ENCODE assay signal across 21 cellular contexts in genomic region chr7:76089865-76090495, GRCh38. TPM values are rescaled to one million over a fixed set of nuclear protein-coding genes. Genes with fewer than 3 reads are reported as not detected.
A peak's percentile ranks its signal among the peaks of the same experiment; 100 is the strongest.
DNase-seq lines count a peak whose midpoint lies in the region; ATAC-seq, FAIRE-seq and TF ChIP-seq lines count a peak whose summit lies in the region.
"Had no signal": no experiment of that assay in that cellular context is flagged by ENCODE, and none has a peak within 500 bp of the region (broad histone marks: within the 10 kb centered on the region; RNA-seq: fewer than 3 reads in every experiment).

No MANE protein-coding gene starts in this region.

- no peaks in the 10 kb centered on the region for H3K9me2 ChIP-seq in PC-9 (ENCODE audit: insufficient read depth)
- H3K9me2 ChIP-seq: SK-N-SH had no signal

- H3K4me3 Mint-ChIP-seq in Calu3 (ENCODE audit: low read depth, unreplicated experiment) (no peak overlapping the region), WTC11 (no peak overlapping the region)
- H3K4me3 Mint-ChIP-seq: activated CD8-positive, alpha-beta T cell treated with anti-CD3 and anti-CD28 coated beads for 36 hours; activated T-helper 1 cell treated with anti-CD3 and anti-CD28 coated beads, Interleukin-12 subunit alpha, Interleukin-12 subunit beta, Interleukin-2, Interleukin-4 antibody, amounts not matched to agents 30 ng/mL and 10 ng/mL and 1 ng/mL, durations not matched to agents 14 hours and 24 hours and 36 hours; natural killer cell had no signal

- H3K27ac ChIP-seq in PC-9 (peak overlapping the region; percentile 96), parathyroid adenoma (no peak overlapping the region)
- no peak overlapping the region for H3K27ac ChIP-seq in effector memory CD4-positive, alpha-beta T cell (ENCODE audit: insufficient read depth, low read length, poor library complexity, severe bottlenecking)
- H3K27ac ChIP-seq: adrenal gland, gastroesophageal sphincter had no signal

- no peak for ATAC-seq in WTC11
- ATAC-seq: activated CD8-positive, alpha-beta T cell treated with anti-CD3 and anti-CD28 coated beads for 36 hours; gastroesophageal sphincter; natural killer cell had no signal

- H3K9me3 Mint-ChIP-seq in Calu3 (ENCODE audit: low read depth, unreplicated experiment) (no peaks in the 10 kb centered on the region), WTC11 (no peaks in the 10 kb centered on the region)
- H3K9me3 Mint-ChIP-seq: activated CD8-positive, alpha-beta T cell treated with anti-CD3 and anti-CD28 coated beads for 36 hours; activated T-helper 1 cell treated with anti-CD3 and anti-CD28 coated beads, Interleukin-12 subunit alpha, Interleukin-12 subunit beta, Interleukin-2, Interleukin-4 antibody, amounts not matched to agents 30 ng/mL and 10 ng/mL and 1 ng/mL, durations not matched to agents 14 hours and 24 hours and 36 hours; natural killer cell had no signal

- POLR2A ChIA-PET in PC-9 (lab: Charles Lee; ENCODE audit: unreplicated experiment) = interaction anchor here (0.7 kb wide), 2 partner anchors 19 to 42 kb away, joined by 3 to 8 read pairs; partner anchors contain the start of genes MDH2 and STYXL1
- POLR2A ChIA-PET in WTC11 (lab: Charles Lee) = no interaction called here

- H3K36me3 ChIP-seq in PC-9 (ENCODE audit: low read depth) (no peaks in the 10 kb centered on the region), bronchial epithelial cell (ENCODE audit: control insufficient read depth, insufficient read depth, low read length) (no peaks in the 10 kb centered on the region), parathyroid adenoma (ENCODE audit: control insufficient read depth, insufficient read depth, low read length) (no peaks in the 10 kb centered on the region)
- H3K36me3 ChIP-seq in effector memory CD4-positive, alpha-beta T cell (ENCODE audit: control insufficient read depth, insufficient read depth, low read length) = no peaks in the 10 kb centered on the region
- H3K36me3 ChIP-seq: adrenal gland, gastroesophageal sphincter, HAP-1 had no signal

- H3F3A ChIP-seq in PC-9 (ENCODE audit: insufficient read depth, low read depth) = peaks cover 52% of the 10 kb centered on the region

- no peaks in the 10 kb centered on the region for H3K36me3 Mint-ChIP-seq in Calu3 (ENCODE audit: insufficient read depth, unreplicated experiment)
- H3K36me3 Mint-ChIP-seq in WTC11 = no peaks in the 10 kb centered on the region
- H3K36me3 Mint-ChIP-seq: natural killer cell had no signal

- H3K4me2 ChIP-seq in PC-9 (peak overlapping the region; percentile 84), parathyroid adenoma (ENCODE audit: low read length) (no peak overlapping the region)
- H3K4me2 ChIP-seq: SK-N-SH had no signal

- no peak overlapping the region for H2AFZ ChIP-seq in PC-9
- peak overlapping the region; percentile 34 for H2AFZ ChIP-seq in parathyroid adenoma

- H3K4me3 ChIP-seq in PC-9 (peak overlapping the region; percentile 30; the same call in 1 of the 2 replicates), bronchial epithelial cell (ENCODE audit: low read depth, low read length) (no peak overlapping the region), parathyroid adenoma (ENCODE audit: low read depth, low read length) (no peak overlapping the region)
- H3K4me3 ChIP-seq in effector memory CD4-positive, alpha-beta T cell (ENCODE audit: insufficient read depth, low read depth, low read length, poor library complexity, severe bottlenecking) = no peak overlapping the region
- H3K4me3 ChIP-seq: adrenal gland, gastroesophageal sphincter, HAP-1 had no signal

- DNase-seq in Calu3 (peak; percentile 60), PC-9 (peak; percentile 86 to 94), bronchial epithelial cell (ENCODE audit: low read depth) (peak; percentile 78), WTC11 (ENCODE audit: low spot score) (no peak)
- no peak for DNase-seq in activated CD4-positive, alpha-beta T cell treated with anti-CD3 and anti-CD28 coated beads for 48 hours
- DNase-seq in effector memory CD4-positive, alpha-beta T cell = no peak
- no peak for DNase-seq in effector CD8-positive, alpha-beta T cell (lab: John Stamatoyannopoulos, UW)
- DNase-seq: activated CD8-positive, alpha-beta T cell treated with anti-CD3 and anti-CD28 coated beads for 36 hours; adrenal gland; AML-193; cerebellar nuclear complex; natural killer cell; NCI-H187 treated with DMSO at 0.1 percent for 48 hours; NCI-H69; SK-N-SH had no signal

- intact Hi-C loops in Calu3 (cut with micrococcal nuclease; ENCODE audit: unreplicated experiment) (no loop called here), PC-9 (cut with micrococcal nuclease; ENCODE audit: unreplicated experiment) (loop anchor here (1.0 to 5.0 kb wide), 3 partner anchors 19 to 202 kb away; no protein-coding TSS in a partner anchor)

- H3K4me1 ChIP-seq in PC-9 (replicated peaks; ENCODE audit: insufficient read depth) (peaks cover 73% of the 10 kb centered on the region), parathyroid adenoma (peaks cover 3% of the 10 kb centered on the region)
- H3K4me1 ChIP-seq in effector memory CD4-positive, alpha-beta T cell (ENCODE audit: control insufficient read depth, insufficient read depth, low read length, poor library complexity, severe bottlenecking) = no peaks in the 10 kb centered on the region
- H3K4me1 ChIP-seq: adrenal gland, gastroesophageal sphincter, HAP-1 had no signal

- TF ChIP-seq CTCF in Calu3 (IDR thresholded peaks at IDR 0.05; ENCODE audit: unreplicated experiment) (no peak), PC-9 (conservative IDR thresholded peaks at IDR 0.05) (no peak), bronchial epithelial cell (IDR thresholded peaks at IDR 0.05; ENCODE audit: insufficient read depth, low read length, severe bottlenecking) (no peak), parathyroid adenoma (IDR thresholded peaks at IDR 0.05) (no peak), WTC11 (IDR thresholded peaks at IDR 0.05) (no peak)

- H3K27ac Mint-ChIP-seq in Calu3 (ENCODE audit: unreplicated experiment) (peak overlapping the region; percentile 76), WTC11 (no peak overlapping the region)
- H3K27ac Mint-ChIP-seq: activated CD8-positive, alpha-beta T cell treated with anti-CD3 and anti-CD28 coated beads for 36 hours; activated T-helper 1 cell treated with anti-CD3 and anti-CD28 coated beads, Interleukin-12 subunit alpha, Interleukin-12 subunit beta, Interleukin-2, Interleukin-4 antibody, amounts not matched to agents 30 ng/mL and 10 ng/mL and 1 ng/mL, durations not matched to agents 14 hours and 24 hours and 36 hours; natural killer cell had no signal

- no peak overlapping the region for H3K9ac ChIP-seq in parathyroid adenoma
- H3K9ac ChIP-seq: SK-N-SH had no signal

- peaks cover 34% of the 10 kb centered on the region for H3K4me1 Mint-ChIP-seq in Calu3 (ENCODE audit: low read depth, unreplicated experiment)
- peaks cover 2% of the 10 kb centered on the region; the same call in 1 of the 2 replicates for H3K4me1 Mint-ChIP-seq in WTC11
- H3K4me1 Mint-ChIP-seq: natural killer cell had no signal

- H4K20me1 ChIP-seq in PC-9 (ENCODE audit: insufficient read depth) = no peaks in the 10 kb centered on the region

- no peaks in the 10 kb centered on the region for H3K27me3 Mint-ChIP-seq in Calu3 (ENCODE audit: unreplicated experiment)
- H3K27me3 Mint-ChIP-seq in WTC11 (ENCODE audit: low read depth) = no peaks in the 10 kb centered on the region

- BruUV-seq in Calu3 (replicated peaks; lab: Mats Ljungman, UMichigan) = no TSS peak
- no TSS peak for BruUV-seq in PC-9 (replicated peaks; lab: Mats Ljungman, UMichigan)

- no peak for FAIRE-seq in bronchial epithelial cell (lab: Jason Lieb, UNC)
- FAIRE-seq: endometrium, TTC549 had no signal

- CTCF ChIA-PET in Calu3 (lab: Charles Lee) = interaction anchor here (0.6 kb wide), 1 partner anchor 133 kb away, joined by 3 read pairs; no protein-coding TSS in a partner anchor
- CTCF ChIA-PET in PC-9 (lab: Charles Lee) = interaction anchor here (0.7 to 1.1 kb wide), 3 partner anchors 19 to 1939 kb away, joined by 3 to 8 read pairs (median 5); no protein-coding TSS in a partner anchor
- CTCF ChIA-PET in WTC11 (lab: Charles Lee) = interaction anchor here (1.6 kb wide), 1 partner anchor 17 kb away, joined by 4 read pairs; no protein-coding TSS in a partner anchor

- H3K9me3 ChIP-seq in PC-9 (ENCODE audit: insufficient read depth, low read depth) (no peaks in the 10 kb centered on the region), parathyroid adenoma (ENCODE audit: control insufficient read depth, low read length) (no peaks in the 10 kb centered on the region)
- H3K9me3 ChIP-seq in effector memory CD4-positive, alpha-beta T cell (ENCODE audit: control insufficient read depth, low read length) = no peaks in the 10 kb centered on the region
- H3K9me3 ChIP-seq: adrenal gland, gastroesophageal sphincter, HAP-1, SK-N-SH had no signal

- H3K27me3 ChIP-seq in PC-9 (ENCODE audit: insufficient read depth, low read depth) (no peaks in the 10 kb centered on the region), bronchial epithelial cell (ENCODE audit: control insufficient read depth, insufficient read depth, low read length) (no peaks in the 10 kb centered on the region), parathyroid adenoma (ENCODE audit: control insufficient read depth, insufficient read depth, low read length) (no peaks in the 10 kb centered on the region)
- H3K27me3 ChIP-seq in effector memory CD4-positive, alpha-beta T cell (replicated peaks; ENCODE audit: control insufficient read depth, insufficient read depth, low read length, poor library complexity, severe bottlenecking) = no peaks in the 10 kb centered on the region
- H3K27me3 ChIP-seq: adrenal gland had no signal

- H3K79me2 ChIP-seq in PC-9 (ENCODE audit: low read depth) = no peaks in the 10 kb centered on the region
- H3K79me2 ChIP-seq in parathyroid adenoma = no peaks in the 10 kb centered on the region

TF ChIP-seq in WTC11, 78 proteins besides CTCF, POLR2A, EP300 and RAD21 (continues in another document):
- no peak for TF ChIP-seq PRRX2 (CRISPR knock-in tag; IDR thresholded peaks at IDR 0.05)
- no peak for TF ChIP-seq CBFB (CRISPR knock-in tag; IDR thresholded peaks at IDR 0.05; ENCODE audit: low read depth)
- TF ChIP-seq ERG (CRISPR knock-in tag; IDR thresholded peaks at IDR 0.05) = no peak

RNA-seq across cellular contexts. Expression of gene MDH2, which starts 42.1 kb away (rescaled TPM):
- total RNA-seq in Calu3 (2022) = 154 and 160 TPM in 2 replicates
- total RNA-seq in PC-9 (2021) = 319 and 328 TPM in 2 replicates
- 45.0 and 52.4 TPM in 2 replicates for total RNA-seq in bronchial epithelial cell
- total RNA-seq in WTC11 (2021) = 298 to 333 TPM (median 313 TPM) in 3 replicates

RNA-seq across cellular contexts. Expression of gene STYXL1, which starts 42.2 kb away (rescaled TPM):
- total RNA-seq in Calu3 (2022) (39.9 and 46.2 TPM in 2 replicates), PC-9 (2021) (77.7 and 98.2 TPM in 2 replicates), bronchial epithelial cell (47.7 and 68.9 TPM in 2 replicates), WTC11 (2021) (21.3 to 28.2 TPM (median 27.8 TPM) in 3 replicates)

Comparison
In these comparisons a context has a peak if more than half of its experiments do, and no peak if none do; other contexts are left out.
1. DNase-seq: peak in Calu3 (single experiment), PC-9 (2 of 2) and bronchial epithelial cell (single experiment); none in activated CD4-positive, alpha-beta T cell treated with anti-CD3 and anti-CD28 coated beads for 48 hours (single experiment), effector memory CD4-positive, alpha-beta T cell (0 of 3), WTC11 (single experiment) and effector CD8-positive, alpha-beta T cell (single experiment).